8 cellular contexts compared by ENCODE assay signal in genomic region chr12:108560752-108561719, GRCh38. TPM values are rescaled to one million over a fixed set of nuclear protein-coding genes. Genes with fewer than 3 reads are reported as not detected.
A peak's percentile ranks its signal among the peaks of the same experiment; 100 is the strongest.
DNase-seq lines count a peak whose midpoint lies in the region; ATAC-seq, FAIRE-seq and TF ChIP-seq lines count a peak whose summit lies in the region.

SART3 (minus strand) TSS chr12:108561173; CDS start chr12:108561154, 19 bp downstream.

- peak; percentile 85 for FAIRE-seq in GM12891 (lab: Jason Lieb, UNC)

- no peaks in the 10 kb centered on the region for H3K36me3 Mint-ChIP-seq in type B pancreatic cell

- no peaks in the 10 kb centered on the region for H3K9me3 Mint-ChIP-seq in type B pancreatic cell

- TF ChIP-seq POLR2A in GM12891 (IDR thresholded peaks at IDR 0.05; ENCODE audit: low read depth, low read length) = peak; percentile 93

- H3K4me1 Mint-ChIP-seq in type B pancreatic cell (ENCODE audit: unreplicated experiment) = peaks cover 12% of the 10 kb centered on the region

- intact Hi-C loops in T-helper 1 cell treated with Interleukin-12 subunit alpha and Interleukin-12 subunit beta and Interleukin-4 antibody, amounts not matched to agents 30 ng/mL and 1 ng/mL, for 36 hours (cut with micrococcal nuclease) = loop anchor here (1.0 to 5.0 kb wide), 11 partner anchors 8 to 1604 kb away; partner anchors contain the start of genes FAM222A, FICD, KCTD10 and MMAB
- intact Hi-C loops in left cardiac atrium (cut with DNase I) = loop anchor here (5.0 to 10.0 kb wide), 3 partner anchors 294 to 534 kb away; partner anchors contain the start of genes ALKBH2 (in 2 of the 2), SSH1 (in 1 of the 2) and UNG (in 1 of the 2)
- intact Hi-C loops in posterior cingulate gyrus (cut with DNase I) = loop anchor here (5.0 kb wide), 2 partner anchors 44 to 531 kb away; partner anchors contain the start of genes ALKBH2 and FICD

- H3K4me3 Mint-ChIP-seq in type B pancreatic cell = peak within 1 kb of the TSS; percentile 100

- DNase-seq in GM12891 (ENCODE audit: insufficient read length, low spot score) (peak; percentile 66), NCI-H146 (lab: John Stamatoyannopoulos, UW) (peak; percentile 90), amniotic epithelial cell (ENCODE audit: low read depth) (peak; percentile 86), left cardiac atrium (peak; percentile 86), posterior cingulate gyrus (peak; percentile 61 to 96 (median 76)), type B pancreatic cell (ENCODE audit: extremely low spot score, unreplicated experiment) (peak; percentile 80)

- ATAC-seq in HG02798 (IDR thresholded peaks at IDR 0.05; ENCODE audit: poor library complexity, unreplicated experiment) (peak; percentile 41), left cardiac atrium (peak; percentile 71 to 72)

- H3K27ac Mint-ChIP-seq in type B pancreatic cell = peak within 1 kb of the TSS; percentile 100

- no peaks in the 10 kb centered on the region for H3K27me3 Mint-ChIP-seq in type B pancreatic cell

- no peak for TF ChIP-seq CTCF in type B pancreatic cell (conservative IDR thresholded peaks at IDR 0.05)

TF ChIP-seq in GM12891, 5 proteins besides CTCF, POLR2A, EP300 and RAD21:
- peak; percentile 75 for TF ChIP-seq SPI1 (IDR thresholded peaks at IDR 0.05; ENCODE audit: low read depth, low read length)
- TF ChIP-seq POU2F2 (IDR thresholded peaks at IDR 0.05; ENCODE audit: low read depth, low read length) = peak; percentile 88
- TF ChIP-seq POLR2AphosphoS5 (IDR thresholded peaks at IDR 0.05; ENCODE audit: low read depth, low read length) = peak; percentile 82
- TF ChIP-seq TAF1 (IDR thresholded peaks at IDR 0.05; ENCODE audit: low read depth, low read length) = peak; percentile 97
- TF ChIP-seq PAX5 (IDR thresholded peaks at IDR 0.05; ENCODE audit: insufficient read depth, low read length, severe bottlenecking) = no peak

RNA-seq across cellular contexts. Expression of gene SART3, which starts in this region (rescaled TPM):
- polyA plus RNA-seq in GM12891 (2012; ENCODE audit: low read depth, missing spikeins) = 31.7 TPM
- 79.0 and 87.3 TPM in 2 replicates for total RNA-seq in T-helper 1 cell treated with Interleukin-12 subunit alpha and Interleukin-12 subunit beta and Interleukin-4 antibody, amounts not matched to agents 30 ng/mL and 1 ng/mL, for 36 hours
- 10 to 100 TPM; 24.5 to 25.3 TPM for total RNA-seq in left cardiac atrium
- total RNA-seq in type B pancreatic cell (ENCODE audit: low replicate concordance) = 48.5 and 72.6 TPM in 2 replicates

Comparison
In these comparisons a context has a peak if more than half of its experiments do, and no peak if none do; other contexts are left out.
1. Peak in every context shown above with its lines: DNase-seq and ATAC-seq.